15 cellular contexts compared by ENCODE assay signal in genomic region chr20:4369119-4369797, GRCh38.
A peak's percentile ranks its signal among the peaks of the same experiment; 100 is the strongest.
DNase-seq lines count a peak whose midpoint lies in the region; ATAC-seq and TF ChIP-seq lines count a peak whose summit lies in the region.
"Had no signal": no experiment of that assay in that cellular context is flagged by ENCODE, and none has a peak within 500 bp of the region (broad histone marks: within the 10 kb centered on the region; RNA-seq: fewer than 3 reads in every experiment).

No MANE protein-coding gene starts in this region.

- H3K4me2 ChIP-seq in BLaER1 treated with 17β-estradiol and CSF1 and Interleukin-3, amounts not matched to agents 10 nM and 100 nM = peak overlapping the region; percentile 4 to 75 (median 45); a peak in 18 of 22 replicates

- POLR2A ChIA-PET in CD4-positive, alpha-beta T cell (lab: Charles Lee) = no interaction called here
- POLR2A ChIA-PET in T-cell (lab: Charles Lee) = no interaction called here

- peak overlapping the region in 1 of 11 experiments; percentile 25; a peak in 1 of 22 replicates for H3K9ac ChIP-seq in BLaER1 treated with 17β-estradiol and CSF1 and Interleukin-3, amounts not matched to agents 10 nM and 100 nM

- no peaks in the 10 kb centered on the region for H3K36me3 Mint-ChIP-seq in CD4-positive, alpha-beta T cell (ENCODE audit: low read depth)
- no peaks in the 10 kb centered on the region for H3K36me3 Mint-ChIP-seq in T-cell
- no peaks in the 10 kb centered on the region for H3K36me3 Mint-ChIP-seq in effector memory CD8-positive, alpha-beta T cell (ENCODE audit: insufficient read depth)

- no peak for DNase-seq in CD4-positive, alpha-beta T cell
- DNase-seq in T-cell (no peak), NCI-H1105 treated with DMSO at 0.1 percent for 48 hours (lab: John Stamatoyannopoulos, UW) (no peak), NCI-H2081 treated with DMSO at 0.1 percent for 48 hours (lab: John Stamatoyannopoulos, UW) (no peak), ureter (ENCODE audit: low spot score) (no peak)
- DNase-seq in effector memory CD8-positive, alpha-beta T cell = no peak
- no peak for DNase-seq in activated CD4-positive, CD25-positive, alpha-beta regulatory T cell treated with anti-CD3 and anti-CD28 coated beads, Interleukin-2, amount 50 U/mL, for 72 hours
- DNase-seq: left colon, NCI-H774, transverse colon had no signal

- no peaks in the 10 kb centered on the region for H4K20me1 ChIP-seq in BLaER1 treated with 17β-estradiol and CSF1 and Interleukin-3, amounts not matched to agents 10 nM and 100 nM

- peak overlapping the region; percentile 18 for H3K27ac Mint-ChIP-seq in CD4-positive, alpha-beta T cell
- peak overlapping the region; percentile 65 to 86 for H3K27ac Mint-ChIP-seq in T-cell
- peak overlapping the region; percentile 36 to 60 for H3K27ac Mint-ChIP-seq in effector memory CD8-positive, alpha-beta T cell

- no peaks in the 10 kb centered on the region for H3K9me3 Mint-ChIP-seq in CD4-positive, alpha-beta T cell
- no peaks in the 10 kb centered on the region for H3K9me3 Mint-ChIP-seq in T-cell
- H3K9me3 Mint-ChIP-seq in effector memory CD8-positive, alpha-beta T cell = no peaks in the 10 kb centered on the region

- H3K27ac ChIP-seq in BLaER1 treated with 17β-estradiol and CSF1 and Interleukin-3, amounts not matched to agents 10 nM and 100 nM = peak overlapping the region in 9 of 11 experiments; percentile 11 to 54 (median 42); a peak in 14 of 22 replicates
- H3K27ac ChIP-seq in CD4-positive, alpha-beta T cell (ENCODE audit: low read depth, low read length) = no peak overlapping the region
- H3K27ac ChIP-seq: C4-2B, cardiac muscle cell, RWPE1, transverse colon had no signal

- H3K4me3 Mint-ChIP-seq in CD4-positive, alpha-beta T cell = peak overlapping the region; percentile 8
- H3K4me3 Mint-ChIP-seq in T-cell = peak overlapping the region in 1 of 3 donors; percentile 2
- H3K4me3 Mint-ChIP-seq in effector memory CD8-positive, alpha-beta T cell = peak overlapping the region in 1 of 2 donors; percentile 19

- ATAC-seq in CD4-positive, alpha-beta T cell (ENCODE audit: poor library complexity) = no peak
- ATAC-seq in T-cell (replicated peaks in 1 of 4) = peak in 1 of 4 experiments; percentile 39
- no peak for ATAC-seq in effector memory CD8-positive, alpha-beta T cell (replicated peaks)
- ATAC-seq: HCT116, left colon had no signal

- peaks cover 0 to 20% (median 7%) of the 10 kb centered on the region in 11 experiments; a peak in 9 of 22 replicates for H3K9me3 ChIP-seq in BLaER1 treated with 17β-estradiol and CSF1 and Interleukin-3, amounts not matched to agents 10 nM and 100 nM (replicated peaks in 1 of 11)
- H3K9me3 ChIP-seq in CD4-positive, alpha-beta T cell (ENCODE audit: control insufficient read depth, low read length) = no peaks in the 10 kb centered on the region
- H3K9me3 ChIP-seq: transverse colon had no signal

- H3K36me3 ChIP-seq in BLaER1 treated with 17β-estradiol and CSF1 and Interleukin-3, amounts not matched to agents 10 nM and 100 nM = no peaks in the 10 kb centered on the region
- H3K36me3 ChIP-seq: cardiac muscle cell, transverse colon had no signal

- intact Hi-C loops in CD4-positive, alpha-beta T cell (cut with DNase I, micrococcal nuclease) = no loop called here

- no peak overlapping the region for H3K4me3 ChIP-seq in BLaER1 treated with 17β-estradiol and CSF1 and Interleukin-3, amounts not matched to agents 10 nM and 100 nM
- H3K4me3 ChIP-seq: cardiac muscle cell, transverse colon had no signal

- H3K4me1 ChIP-seq in BLaER1 treated with 17β-estradiol and CSF1 and Interleukin-3, amounts not matched to agents 10 nM and 100 nM = peaks cover 9 to 37% (median 23%) of the 10 kb centered on the region in 10 experiments; a peak in 17 of 20 replicates
- H3K4me1 ChIP-seq: transverse colon had no signal

- CTCF ChIA-PET in CD4-positive, alpha-beta T cell (lab: Charles Lee) = no interaction called here
- CTCF ChIA-PET in T-cell (lab: Charles Lee) = no interaction called here

- H3K27me3 ChIP-seq in BLaER1 treated with 17β-estradiol and CSF1 and Interleukin-3, amounts not matched to agents 10 nM and 100 nM = no peaks in the 10 kb centered on the region
- H3K27me3 ChIP-seq in CD4-positive, alpha-beta T cell (ENCODE audit: control insufficient read depth, insufficient read depth, low read length) = no peaks in the 10 kb centered on the region
- H3K27me3 ChIP-seq: cardiac muscle cell, transverse colon had no signal

- H3K27me3 Mint-ChIP-seq in CD4-positive, alpha-beta T cell = no peaks in the 10 kb centered on the region
- H3K27me3 Mint-ChIP-seq in T-cell = peaks cover 0 to 4% of the 10 kb centered on the region in 2 donors
- H3K27me3 Mint-ChIP-seq in effector memory CD8-positive, alpha-beta T cell = peaks cover 0 to 7% of the 10 kb centered on the region in 2 donors

- H3K4me1 Mint-ChIP-seq in CD4-positive, alpha-beta T cell (ENCODE audit: low read depth) = peaks cover 14% of the 10 kb centered on the region
- peaks cover 15 to 18% (median 17%) of the 10 kb centered on the region in 3 donors for H3K4me1 Mint-ChIP-seq in T-cell
- peaks cover 8 to 9% of the 10 kb centered on the region in 2 donors for H3K4me1 Mint-ChIP-seq in effector memory CD8-positive, alpha-beta T cell (ENCODE audit: low read depth in 2 of 2)

- no peak for TF ChIP-seq CTCF in CD4-positive, alpha-beta T cell (IDR thresholded peaks at IDR 0.05)

Comparison
In these comparisons a context has a peak if more than half of its experiments do, and no peak if none do; other contexts are left out.
1. H3K27ac Mint-ChIP-seq: peak in every context shown above with its lines; median percentile 76 in T-cell; 48 in effector memory CD8-positive, alpha-beta T cell; 18 in CD4-positive, alpha-beta T cell.